8 cellular contexts compared by ENCODE assay signal in genomic region chr21:34073749-34074282, GRCh38. TPM values are rescaled to one million over a fixed set of nuclear protein-coding genes. Genes with fewer than 3 reads are reported as not detected.
DNase-seq lines count a peak whose midpoint lies in the region; ATAC-seq and TF ChIP-seq lines count a peak whose summit lies in the region.

No MANE protein-coding gene starts in this region.

- H2AFZ ChIP-seq in IMR-90 (replicated peaks; ENCODE audit: low read length, poor library complexity) = peak overlapping the region; percentile 95

- no peak overlapping the region for H4K91ac ChIP-seq in IMR-90 (ENCODE audit: insufficient read depth, low read depth, low read length)

- H3K4me2 ChIP-seq in IMR-90 (ENCODE audit: low read depth, low read length) = peak overlapping the region; percentile 92

- H3K36me3 Mint-ChIP-seq in activated CD8-positive, alpha-beta T cell treated with anti-CD3 and anti-CD28 coated beads for 36 hours (ENCODE audit: low read depth) = peaks cover 39% of the 10 kb centered on the region
- H3K36me3 Mint-ChIP-seq in naive B cell = no peaks in the 10 kb centered on the region

- intact Hi-C loops in IMR-90 (cut with micrococcal nuclease) = loop anchor here (1.0 to 5.0 kb wide), 3 partner anchors 128 to 277 kb away; no protein-coding TSS in a partner anchor
- intact Hi-C loops in activated CD8-positive, alpha-beta T cell treated with anti-CD3 and anti-CD28 coated beads for 36 hours (cut with micrococcal nuclease) = no loop called here
- intact Hi-C loops in tibial artery (cut with DNase I; ENCODE audit: low total_unique reads) = loop anchor here (5.0 to 10.0 kb wide), 4 partner anchors 53 to 273 kb away; no protein-coding TSS in a partner anchor

- H3K9me3 ChIP-seq in IMR-90 (ENCODE audit: control insufficient read depth, insufficient read depth, low read length) = no peaks in the 10 kb centered on the region
- H3K9me3 ChIP-seq in esophagus (ENCODE audit: control insufficient read depth in 2 of 2, insufficient read depth in 1 of 2, low read depth in 1 of 2, low read length in 1 of 2) = no peaks in the 10 kb centered on the region
- H3K9me3 ChIP-seq in tibial artery = no peaks in the 10 kb centered on the region

- no peak for TF ChIP-seq RAD21 in IMR-90 (IDR thresholded peaks at IDR 0.05; ENCODE audit: low read length)

- peak overlapping the region; percentile 44; the same call in 1 of the 2 replicates for H2BK120ac ChIP-seq in IMR-90 (ENCODE audit: low read depth, low read length)

- peak overlapping the region; percentile 100 for H3K4me3 ChIP-seq in IMR-90 (ENCODE audit: insufficient read depth, low read depth, low read length)
- H3K4me3 ChIP-seq in esophagus (ENCODE audit: low read depth in 1 of 2, low read length in 2 of 2) = peak overlapping the region; percentile 90 to 100
- H3K4me3 ChIP-seq in tibial artery = peak overlapping the region; percentile 77 to 84

- H3K56ac ChIP-seq in IMR-90 (ENCODE audit: extremely low read depth, insufficient read depth, low read length) = peak overlapping the region; percentile 52

- peaks cover 5% of the 10 kb centered on the region; the same call in 1 of the 2 replicates for H3K27me3 ChIP-seq in IMR-90 (ENCODE audit: control insufficient read depth, insufficient read depth, low read length)
- no peaks in the 10 kb centered on the region for H3K27me3 ChIP-seq in esophagus (ENCODE audit: control insufficient read depth in 1 of 2, insufficient read depth in 2 of 2, low read length in 2 of 2)
- no peaks in the 10 kb centered on the region for H3K27me3 ChIP-seq in tibial artery

- H3K14ac ChIP-seq in IMR-90 (replicated peaks; ENCODE audit: low read depth, low read length) = peak overlapping the region; percentile 46; the same call in 1 of the 2 replicates

- peak overlapping the region; percentile 95 for H3K4me3 Mint-ChIP-seq in activated CD8-positive, alpha-beta T cell treated with anti-CD3 and anti-CD28 coated beads for 36 hours
- H3K4me3 Mint-ChIP-seq in naive B cell = peak overlapping the region; percentile 83 to 98 (median 92)

- CTCF ChIA-PET in IMR-90 (lab: Yijun Ruan, JAX) = interaction anchor here (1.0 to 2.0 kb wide), 2 partner anchors 18 to 150 kb away, joined by 3 to 8 read pairs; no protein-coding TSS in a partner anchor
- CTCF ChIA-PET in activated CD8-positive, alpha-beta T cell treated with anti-CD3 and anti-CD28 coated beads for 36 hours (lab: Charles Lee) = interaction anchor here (0.8 to 6.6 kb wide), 6 partner anchors 18 to 274 kb away, joined by 3 to 57 read pairs (median 4); no protein-coding TSS in a partner anchor

- dilution Hi-C loops in IMR-90 (cut with HindIII; ENCODE audit: low sequenced_read_pairs, unreplicated experiment) = no loop called here

- peak overlapping the region; percentile 91 for H3K9ac ChIP-seq in IMR-90 (ENCODE audit: low read depth, low read length)

- H3K36me3 ChIP-seq in IMR-90 (ENCODE audit: control insufficient read depth, insufficient read depth, low read length) = peaks cover 1% of the 10 kb centered on the region; the same call in 1 of the 2 replicates
- H3K36me3 ChIP-seq in esophagus (ENCODE audit: control insufficient read depth in 2 of 2, insufficient read depth in 2 of 2, low read length in 1 of 2) = no peaks in the 10 kb centered on the region
- H3K36me3 ChIP-seq in tibial artery = no peaks in the 10 kb centered on the region

- H4K20me1 ChIP-seq in IMR-90 (ENCODE audit: insufficient read depth, low read length) = peaks cover 25% of the 10 kb centered on the region; the same call in 1 of the 2 replicates

- H3K27ac ChIP-seq in IMR-90 (ENCODE audit: insufficient read depth, low read length) (peak overlapping the region; percentile 87), esophagus (ENCODE audit: low read depth in 2 of 2, low read length in 1 of 2) (peak overlapping the region; percentile 90 to 93), tibial artery (peak overlapping the region; percentile 79 to 92)

- H2BK20ac ChIP-seq in IMR-90 (ENCODE audit: low read depth, low read length) = no peak overlapping the region

- H3K79me1 ChIP-seq in IMR-90 (ENCODE audit: low read depth in 1 of 2, low read length in 2 of 2) = peaks cover 22 to 36% of the 10 kb centered on the region in 2 experiments

- H3K4ac ChIP-seq in IMR-90 (ENCODE audit: low read depth, low read length) = peak overlapping the region; percentile 76

- no peak overlapping the region for H2BK15ac ChIP-seq in IMR-90 (ENCODE audit: low read depth, low read length)

- POLR2A ChIA-PET in IMR-90 (lab: Charles Lee; ENCODE audit: unreplicated experiment) = no interaction called here
- POLR2A ChIA-PET in activated CD8-positive, alpha-beta T cell treated with anti-CD3 and anti-CD28 coated beads for 36 hours (lab: Charles Lee) = interaction anchor here (0.6 to 2.7 kb wide), 19 partner anchors 11 to 165 kb away, joined by 3 to 13 read pairs (median 4); no protein-coding TSS in a partner anchor

- BruUV-seq in IMR-90 (replicated peaks; lab: Mats Ljungman, UMichigan) = no TSS peak

- peak overlapping the region; percentile 42 for H3K23ac ChIP-seq in IMR-90 (ENCODE audit: low read depth, low read length)

- peaks cover 43% of the 10 kb centered on the region for H3K4me1 Mint-ChIP-seq in activated CD8-positive, alpha-beta T cell treated with anti-CD3 and anti-CD28 coated beads for 36 hours (ENCODE audit: low read depth)
- H3K4me1 Mint-ChIP-seq in naive B cell = peaks cover 32 to 49% (median 39%) of the 10 kb centered on the region in 3 donors

- DNase-seq in GDM1 (lab: John Stamatoyannopoulos, UW) = peak; percentile 18
- no peak for DNase-seq in IMR-90
- DNase-seq in activated CD8-positive, alpha-beta T cell treated with anti-CD3 and anti-CD28 coated beads for 36 hours = peak; percentile 13
- no peak for DNase-seq in naive B cell
- DNase-seq in tibial artery = no peak
- DNase-seq in ureter (ENCODE audit: low spot score) = no peak

- no peak overlapping the region for H2AK5ac ChIP-seq in IMR-90 (ENCODE audit: low read depth, low read length)

- TF ChIP-seq POLR2A in IMR-90 (IDR thresholded peaks at IDR 0.05; ENCODE audit: low read depth, low read length) = no peak

- H3K27ac Mint-ChIP-seq in activated CD8-positive, alpha-beta T cell treated with anti-CD3 and anti-CD28 coated beads for 36 hours = peak overlapping the region; percentile 91
- H3K27ac Mint-ChIP-seq in naive B cell = peak overlapping the region; percentile 66 to 95 (median 88)

- in situ Hi-C loops in IMR-90 (cut with MboI; ENCODE audit: low sequenced_read_pairs) = no loop called here

- peak overlapping the region; percentile 56 for H2AK9ac ChIP-seq in IMR-90 (replicated peaks; ENCODE audit: low read depth, low read length, poor library complexity)

- peak; percentile 57 for ATAC-seq in GM21529 (IDR thresholded peaks at IDR 0.05; ENCODE audit: unreplicated experiment)
- ATAC-seq in IMR-90 (ENCODE audit: low read depth) = peak; percentile 68
- ATAC-seq in activated CD8-positive, alpha-beta T cell treated with anti-CD3 and anti-CD28 coated beads for 36 hours = peak; percentile 32
- peak; percentile 67 to 70 for ATAC-seq in naive B cell (ENCODE audit: low read depth in 2 of 2)

- WGBS in IMR-90 (ENCODE audit: extremely low coverage in 2 of 2, insufficient read length in 1 of 2), 2 experiments = 0% methylated on average over 47 of the region's 95 CpGs; no CpG with 5 or more reads in 1 of the 2 experiments
- 0 to 1% methylated on average over 50 to 95 of the region's 95 CpGs for WGBS in esophagus, 2 donors

- TF ChIP-seq CTCF in IMR-90 (conservative IDR thresholded peaks at IDR 0.05; ENCODE audit: low read depth, low read length) (no peak), tibial artery (IDR thresholded peaks at IDR 0.05) (no peak)
- TF ChIP-seq CTCF in activated CD8-positive, alpha-beta T cell treated with anti-CD3 and anti-CD28 coated beads for 36 hours (IDR thresholded peaks at IDR 0.05) = no peak

- no peaks in the 10 kb centered on the region for H3K9me3 Mint-ChIP-seq in activated CD8-positive, alpha-beta T cell treated with anti-CD3 and anti-CD28 coated beads for 36 hours
- H3K9me3 Mint-ChIP-seq in naive B cell = no peaks in the 10 kb centered on the region

- no peak overlapping the region for H4K5ac ChIP-seq in IMR-90 (ENCODE audit: low read depth, low read length)

- H3K18ac ChIP-seq in IMR-90 (ENCODE audit: low read depth, low read length) = no peak overlapping the region; the same call in 1 of the 2 replicates

- H4K8ac ChIP-seq in IMR-90 (ENCODE audit: low read depth in 2 of 2, low read length in 2 of 2) = peak overlapping the region in 1 of 2 experiments; percentile 50; a peak in 1 of 4 replicates

- H3K27me3 Mint-ChIP-seq in activated CD8-positive, alpha-beta T cell treated with anti-CD3 and anti-CD28 coated beads for 36 hours = no peaks in the 10 kb centered on the region
- no peaks in the 10 kb centered on the region for H3K27me3 Mint-ChIP-seq in naive B cell

- H2BK5ac ChIP-seq in IMR-90 (ENCODE audit: low read depth, low read length, poor library complexity, severe bottlenecking) = peak overlapping the region; percentile 63

- H3K9me1 ChIP-seq in IMR-90 (ENCODE audit: insufficient read depth, low read length) = no peaks in the 10 kb centered on the region

- H3K4me1 ChIP-seq in IMR-90 (ENCODE audit: control insufficient read depth, insufficient read depth, low read length) = peaks cover 3% of the 10 kb centered on the region; the same call in 1 of the 2 replicates
- no peaks in the 10 kb centered on the region for H3K4me1 ChIP-seq in esophagus (ENCODE audit: control insufficient read depth in 2 of 2, insufficient read depth in 2 of 2, low read length in 1 of 2)
- H3K4me1 ChIP-seq in tibial artery = peaks cover 0 to 54% (median 14%) of the 10 kb centered on the region in 4 donors

TF ChIP-seq in IMR-90, 13 proteins besides CTCF, POLR2A, EP300 and RAD21 (continues in another document):
- TF ChIP-seq MAZ (IDR thresholded peaks at IDR 0.05; ENCODE audit: borderline replicate concordance, low read depth, low read length) (peak; percentile 31; the same call in 1 of the 2 replicates), RCOR1 (IDR thresholded peaks at IDR 0.05; ENCODE audit: insufficient replicate concordance, low read length) (no peak)

RNA-seq across cellular contexts. Expression of gene MRPS6, which starts 0.4 kb away (rescaled TPM):
- total RNA-seq in IMR-90 (2012; rRNA removed) = 7.5 and 11.9 TPM in 2 replicates
- polyA plus RNA-seq in IMR-90 (2012; rRNA removed) = 32.8 and 35.1 TPM in 2 replicates
- 8.6 and 18.6 TPM in 2 replicates for polyA plus RNA-seq in IMR-90 (2012; cell fraction: cytosol; rRNA removed)
- 8.7 and 26.5 TPM in 2 replicates for polyA plus RNA-seq in IMR-90 (2012; cell fraction: nucleus; rRNA removed; ENCODE audit: low replicate concordance)
- 10 to 100 TPM; 93.9 to 95.2 TPM for total RNA-seq in activated CD8-positive, alpha-beta T cell treated with anti-CD3 and anti-CD28 coated beads for 36 hours
- 10 to 100 TPM; 24.3 to 37.8 TPM for polyA plus RNA-seq in esophagus
- polyA plus RNA-seq in naive B cell (ENCODE audit: low read depth in 6 of 6) = 100 to 1,000 TPM in 3 of 6 donors, 10 to 100 TPM in 3; 92.5 to 132 (median 103) TPM
- total RNA-seq in ureter = 43.5 TPM

RNA-seq across cellular contexts. Expression of gene SLC5A3, which starts 0.4 kb away (rescaled TPM):
- total RNA-seq in IMR-90 (2012; rRNA removed) = 9.9 and 15.6 TPM in 2 replicates
- polyA plus RNA-seq in IMR-90 (2012; rRNA removed) = 1.3 and 1.8 TPM in 2 replicates
- polyA plus RNA-seq in IMR-90 (2012; cell fraction: cytosol; rRNA removed) = 0.29 and 0.30 TPM in 2 replicates
- polyA plus RNA-seq in IMR-90 (2012; cell fraction: nucleus; rRNA removed; ENCODE audit: low replicate concordance) = 0.49 and 3.2 TPM in 2 replicates
- total RNA-seq in activated CD8-positive, alpha-beta T cell treated with anti-CD3 and anti-CD28 coated beads for 36 hours = 10 to 100 TPM; 21.1 to 21.9 TPM
- 1 to 10 TPM; 1.4 to 1.6 TPM for polyA plus RNA-seq in esophagus
- polyA plus RNA-seq in naive B cell (ENCODE audit: low read depth in 6 of 6) = under 1 TPM; 0.06 to 0.92 (median 0.71) TPM
- total RNA-seq in ureter = 17.4 TPM

Comparison
In these comparisons a context has a peak if more than half of its experiments do, and no peak if none do; other contexts are left out.
1. DNase-seq: peak in GDM1 (single experiment) and activated CD8-positive, alpha-beta T cell treated with anti-CD3 and anti-CD28 coated beads for 36 hours (single experiment); none in IMR-90 (single experiment), naive B cell (single experiment), tibial artery (0 of 2) and ureter (single experiment).
2. Peak in every context shown above with its lines, with median percentiles within 50 percentile points of each other: ATAC-seq, H3K27ac ChIP-seq and H3K4me3 ChIP-seq.